ENCODE assay signal across 1 cellular context in the genomic region with DNA sequence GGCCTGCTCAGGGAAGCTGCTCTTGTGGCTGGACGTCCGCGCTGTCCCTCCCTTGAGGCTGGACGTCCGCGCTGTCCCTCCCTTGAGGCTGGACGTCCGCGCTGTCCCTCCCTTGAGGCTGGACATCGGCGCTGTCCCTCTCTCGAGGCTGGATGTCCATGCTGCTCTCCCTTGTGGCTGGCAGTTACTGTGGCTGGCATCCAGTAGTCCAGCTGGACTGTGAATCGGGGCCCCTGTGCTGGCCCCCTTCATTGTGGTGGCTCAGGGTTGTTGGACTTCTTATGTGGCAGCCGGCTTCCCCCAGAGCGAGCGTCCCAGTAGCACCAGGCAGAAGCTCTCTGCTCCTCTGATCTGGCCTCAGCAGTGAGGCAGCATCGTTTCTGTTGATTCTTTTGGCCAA.
TF ChIP-seq lines count a peak whose summit lies in the region.

No MANE protein-coding gene starts in this region.

TF ChIP-seq in SK-N-SH treated with all-trans-retinoic acid at 6 μM for 48 hours, 23 proteins besides CTCF, POLR2A, EP300 and RAD21 (continued from another document):
- TF ChIP-seq, protein P1, sequence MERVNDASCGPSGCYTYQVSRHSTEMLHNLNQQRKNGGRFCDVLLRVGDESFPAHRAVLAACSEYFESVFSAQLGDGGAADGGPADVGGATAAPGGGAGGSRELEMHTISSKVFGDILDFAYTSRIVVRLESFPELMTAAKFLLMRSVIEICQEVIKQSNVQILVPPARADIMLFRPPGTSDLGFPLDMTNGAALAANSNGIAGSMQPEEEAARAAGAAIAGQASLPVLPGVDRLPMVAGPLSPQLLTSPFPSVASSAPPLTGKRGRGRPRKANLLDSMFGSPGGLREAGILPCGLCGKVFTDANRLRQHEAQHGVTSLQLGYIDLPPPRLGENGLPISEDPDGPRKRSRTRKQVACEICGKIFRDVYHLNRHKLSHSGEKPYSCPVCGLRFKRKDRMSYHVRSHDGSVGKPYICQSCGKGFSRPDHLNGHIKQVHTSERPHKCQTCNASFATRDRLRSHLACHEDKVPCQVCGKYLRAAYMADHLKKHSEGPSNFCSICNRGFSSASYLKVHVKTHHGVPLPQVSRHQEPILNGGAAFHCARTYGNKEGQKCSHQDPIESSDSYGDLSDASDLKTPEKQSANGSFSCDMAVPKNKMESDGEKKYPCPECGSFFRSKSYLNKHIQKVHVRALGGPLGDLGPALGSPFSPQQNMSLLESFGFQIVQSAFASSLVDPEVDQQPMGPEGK (CRISPR knock-in tag; IDR thresholded peaks at IDR 0.05; ENCODE audit: borderline replicate concordance), result no peak
- TF ChIP-seq GLIS3 (CRISPR knock-in tag; IDR thresholded peaks at IDR 0.05) (no peak), ZFP3 (CRISPR knock-in tag; IDR thresholded peaks at IDR 0.05) (no peak)
